Comparison of ENCODE assay signal across 1 cellular context in the genomic region with DNA sequence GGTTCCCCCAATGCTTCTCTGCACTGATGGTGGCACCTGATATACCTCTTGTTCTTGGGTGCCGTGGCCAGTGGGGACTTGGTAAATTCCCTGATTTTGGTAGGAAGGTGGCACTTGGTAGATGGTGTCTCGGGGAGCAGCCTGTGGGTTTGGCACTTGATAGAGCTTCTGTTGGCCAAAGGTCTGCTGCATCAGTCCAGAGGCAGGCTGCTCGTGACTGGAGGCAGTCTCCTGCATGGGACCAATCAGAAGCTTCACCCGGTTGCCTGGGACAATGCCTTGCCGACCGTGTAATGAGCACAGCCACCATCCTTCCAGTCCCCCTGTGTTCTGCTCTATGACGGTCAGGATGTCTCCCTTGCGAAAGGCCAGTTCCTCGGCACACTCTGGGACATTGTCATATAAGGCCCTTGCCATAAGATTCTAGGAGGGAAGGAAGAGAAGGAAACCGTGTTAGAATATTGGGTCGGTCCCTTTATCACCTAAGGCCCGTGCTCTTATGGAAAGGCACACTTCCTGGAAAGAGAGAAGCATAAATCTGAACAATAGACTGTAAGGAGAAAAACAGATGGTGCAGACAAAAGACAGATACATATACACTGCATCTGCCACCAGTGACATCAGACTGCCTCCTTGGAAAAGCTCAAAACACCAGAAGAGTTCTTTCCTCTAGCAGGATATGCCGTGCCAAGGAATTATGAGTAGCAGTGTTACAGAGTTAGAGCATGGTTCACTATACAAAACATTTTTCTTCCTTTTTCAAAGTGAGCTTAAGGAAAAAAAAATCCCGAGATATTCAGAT.
A peak's percentile ranks its signal among the peaks of the same experiment; 100 is the strongest.
TF ChIP-seq lines count a peak whose summit lies in the region.

No MANE protein-coding gene starts in this region.

TF ChIP-seq in HepG2, 621 proteins besides CTCF, POLR2A, EP300 and RAD21 (continued from another document and continues in another):
- TF ChIP-seq, protein P1, sequence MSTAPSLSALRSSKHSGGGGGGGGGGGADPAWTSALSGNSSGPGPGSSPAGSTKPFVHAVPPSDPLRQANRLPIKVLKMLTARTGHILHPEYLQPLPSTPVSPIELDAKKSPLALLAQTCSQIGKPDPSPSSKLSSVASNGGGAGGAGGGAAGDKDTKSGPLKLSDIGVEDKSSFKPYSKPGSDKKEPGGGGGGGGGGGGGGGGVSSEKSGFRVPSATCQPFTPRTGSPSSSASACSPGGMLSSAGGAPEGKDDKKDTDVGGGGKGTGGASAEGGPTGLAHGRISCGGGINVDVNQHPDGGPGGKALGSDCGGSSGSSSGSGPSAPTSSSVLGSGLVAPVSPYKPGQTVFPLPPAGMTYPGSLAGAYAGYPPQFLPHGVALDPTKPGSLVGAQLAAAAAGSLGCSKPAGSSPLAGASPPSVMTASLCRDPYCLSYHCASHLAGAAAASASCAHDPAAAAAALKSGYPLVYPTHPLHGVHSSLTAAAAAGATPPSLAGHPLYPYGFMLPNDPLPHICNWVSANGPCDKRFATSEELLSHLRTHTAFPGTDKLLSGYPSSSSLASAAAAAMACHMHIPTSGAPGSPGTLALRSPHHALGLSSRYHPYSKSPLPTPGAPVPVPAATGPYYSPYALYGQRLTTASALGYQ (CRISPR knock-in tag; IDR thresholded peaks at IDR 0.05) = no peak
- TF ChIP-seq ZBTB38 (CRISPR knock-in tag; IDR thresholded peaks at IDR 0.05) (0 out of 2 replicates have a peak, but pooled peaks have one; percentile 30), IRX3 (CRISPR knock-in tag; IDR thresholded peaks at IDR 0.05; ENCODE audit: borderline replicate concordance, low read depth) (no peak), MTF2 (CRISPR knock-in tag; IDR thresholded peaks at IDR 0.05; ENCODE audit: borderline replicate concordance) (no peak), ZNF354B (CRISPR knock-in tag; IDR thresholded peaks at IDR 0.05) (no peak), CBX1 (IDR thresholded peaks at IDR 0.05; ENCODE audit: low read depth) (no peak), NR2F6 (IDR thresholded peaks at IDR 0.05) (no peak), NR2F6 (CRISPR knock-in tag; IDR thresholded peaks at IDR 0.05) (no peak), TOPORS (CRISPR knock-in tag; IDR thresholded peaks at IDR 0.05) (no peak), GATAD1 (CRISPR knock-in tag; IDR thresholded peaks at IDR 0.05) (no peak), ELF4 (CRISPR knock-in tag; IDR thresholded peaks at IDR 0.05; ENCODE audit: borderline replicate concordance) (no peak), ZEB1 (IDR thresholded peaks at IDR 0.05; ENCODE audit: insufficient replicate concordance, low read depth) (no peak), ASH2L (IDR thresholded peaks at IDR 0.05; ENCODE audit: insufficient read length, low read depth, low read length) (no peak), NRL (CRISPR knock-in tag; IDR thresholded peaks at IDR 0.05; ENCODE audit: borderline replicate concordance) (peak; percentile 59; the same call in 1 of the 2 replicates), ZNF20 (CRISPR knock-in tag; IDR thresholded peaks at IDR 0.05) (no peak), ZSCAN25 (CRISPR knock-in tag; IDR thresholded peaks at IDR 0.05) (0 out of 2 replicates have a peak, but pooled peaks have one; percentile 28), ZNF552 (CRISPR knock-in tag; IDR thresholded peaks at IDR 0.05; ENCODE audit: borderline replicate concordance) (no peak), ZNF841 (CRISPR knock-in tag; IDR thresholded peaks at IDR 0.05; ENCODE audit: borderline replicate concordance) (no peak), ZNF329 (CRISPR knock-in tag; IDR thresholded peaks at IDR 0.05; ENCODE audit: low read depth) (no peak), PPARG (CRISPR knock-in tag; conservative IDR thresholded peaks at IDR 0.05) (no peak), GATAD2A (CRISPR knock-in tag; IDR thresholded peaks at IDR 0.05) (no peak), ZNF484 (CRISPR knock-in tag; IDR thresholded peaks at IDR 0.05; ENCODE audit: borderline replicate concordance, low read depth) (no peak), PLRG1 (conservative IDR thresholded peaks at IDR 0.05) (no peak), CHD4 (IDR thresholded peaks at IDR 0.05; ENCODE audit: borderline replicate concordance, low read length) (no peak), MED13 (CRISPR knock-in tag; IDR thresholded peaks at IDR 0.05) (no peak), ZNF335 (CRISPR knock-in tag; IDR thresholded peaks at IDR 0.05) (no peak), ZNF776 (CRISPR knock-in tag; IDR thresholded peaks at IDR 0.05) (no peak), ZNF766 (CRISPR knock-in tag; IDR thresholded peaks at IDR 0.05; ENCODE audit: borderline replicate concordance) (no peak), ZNF260 (CRISPR knock-in tag; IDR thresholded peaks at IDR 0.05; ENCODE audit: borderline replicate concordance, low read depth) (no peak), RFX1 (IDR thresholded peaks at IDR 0.05) (no peak), CCDC6 (CRISPR knock-in tag; IDR thresholded peaks at IDR 0.05) (no peak), CBFB (CRISPR knock-in tag; IDR thresholded peaks at IDR 0.05) (no peak)
- TF ChIP-seq, protein P2, sequence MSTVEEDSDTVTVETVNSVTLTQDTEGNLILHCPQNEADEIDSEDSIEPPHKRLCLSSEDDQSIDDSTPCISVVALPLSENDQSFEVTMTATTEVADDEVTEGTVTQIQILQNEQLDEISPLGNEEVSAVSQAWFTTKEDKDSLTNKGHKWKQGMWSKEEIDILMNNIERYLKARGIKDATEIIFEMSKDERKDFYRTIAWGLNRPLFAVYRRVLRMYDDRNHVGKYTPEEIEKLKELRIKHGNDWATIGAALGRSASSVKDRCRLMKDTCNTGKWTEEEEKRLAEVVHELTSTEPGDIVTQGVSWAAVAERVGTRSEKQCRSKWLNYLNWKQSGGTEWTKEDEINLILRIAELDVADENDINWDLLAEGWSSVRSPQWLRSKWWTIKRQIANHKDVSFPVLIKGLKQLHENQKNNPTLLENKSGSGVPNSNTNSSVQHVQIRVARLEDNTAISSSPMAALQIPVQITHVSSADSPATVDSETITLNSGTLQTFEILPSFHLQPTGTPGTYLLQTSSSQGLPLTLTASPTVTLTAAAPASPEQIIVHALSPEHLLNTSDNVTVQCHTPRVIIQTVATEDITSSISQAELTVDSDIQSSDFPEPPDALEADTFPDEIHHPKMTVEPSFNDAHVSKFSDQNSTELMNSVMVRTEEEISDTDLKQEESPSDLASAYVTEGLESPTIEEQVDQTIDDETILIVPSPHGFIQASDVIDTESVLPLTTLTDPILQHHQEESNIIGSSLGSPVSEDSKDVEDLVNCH (CRISPR knock-in tag; IDR thresholded peaks at IDR 0.05) = 0 out of 2 replicates have a peak, but pooled peaks have one; percentile 24
- TF ChIP-seq, protein P3, sequence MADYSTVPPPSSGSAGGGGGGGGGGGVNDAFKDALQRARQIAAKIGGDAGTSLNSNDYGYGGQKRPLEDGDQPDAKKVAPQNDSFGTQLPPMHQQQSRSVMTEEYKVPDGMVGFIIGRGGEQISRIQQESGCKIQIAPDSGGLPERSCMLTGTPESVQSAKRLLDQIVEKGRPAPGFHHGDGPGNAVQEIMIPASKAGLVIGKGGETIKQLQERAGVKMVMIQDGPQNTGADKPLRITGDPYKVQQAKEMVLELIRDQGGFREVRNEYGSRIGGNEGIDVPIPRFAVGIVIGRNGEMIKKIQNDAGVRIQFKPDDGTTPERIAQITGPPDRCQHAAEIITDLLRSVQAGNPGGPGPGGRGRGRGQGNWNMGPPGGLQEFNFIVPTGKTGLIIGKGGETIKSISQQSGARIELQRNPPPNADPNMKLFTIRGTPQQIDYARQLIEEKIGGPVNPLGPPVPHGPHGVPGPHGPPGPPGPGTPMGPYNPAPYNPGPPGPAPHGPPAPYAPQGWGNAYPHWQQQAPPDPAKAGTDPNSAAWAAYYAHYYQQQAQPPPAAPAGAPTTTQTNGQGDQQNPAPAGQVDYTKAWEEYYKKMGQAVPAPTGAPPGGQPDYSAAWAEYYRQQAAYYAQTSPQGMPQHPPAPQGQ (CRISPR knock-in tag; IDR thresholded peaks at IDR 0.05; ENCODE audit: borderline replicate concordance) = no peak
- TF ChIP-seq, protein P4, sequence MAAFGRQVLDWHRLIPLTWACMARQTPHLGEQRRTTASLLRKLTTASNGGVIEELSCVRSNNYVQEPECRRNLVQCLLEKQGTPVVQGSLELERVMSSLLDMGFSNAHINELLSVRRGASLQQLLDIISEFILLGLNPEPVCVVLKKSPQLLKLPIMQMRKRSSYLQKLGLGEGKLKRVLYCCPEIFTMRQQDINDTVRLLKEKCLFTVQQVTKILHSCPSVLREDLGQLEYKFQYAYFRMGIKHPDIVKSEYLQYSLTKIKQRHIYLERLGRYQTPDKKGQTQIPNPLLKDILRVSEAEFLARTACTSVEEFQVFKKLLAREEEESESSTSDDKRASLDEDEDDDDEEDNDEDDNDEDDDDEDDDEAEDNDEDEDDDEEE (CRISPR knock-in tag; IDR thresholded peaks at IDR 0.05) = no peak
- TF ChIP-seq, protein P5, sequence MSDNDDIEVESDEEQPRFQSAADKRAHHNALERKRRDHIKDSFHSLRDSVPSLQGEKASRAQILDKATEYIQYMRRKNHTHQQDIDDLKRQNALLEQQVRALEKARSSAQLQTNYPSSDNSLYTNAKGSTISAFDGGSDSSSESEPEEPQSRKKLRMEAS (IDR thresholded peaks at IDR 0.05) = no peak
- TF ChIP-seq, protein P6, sequence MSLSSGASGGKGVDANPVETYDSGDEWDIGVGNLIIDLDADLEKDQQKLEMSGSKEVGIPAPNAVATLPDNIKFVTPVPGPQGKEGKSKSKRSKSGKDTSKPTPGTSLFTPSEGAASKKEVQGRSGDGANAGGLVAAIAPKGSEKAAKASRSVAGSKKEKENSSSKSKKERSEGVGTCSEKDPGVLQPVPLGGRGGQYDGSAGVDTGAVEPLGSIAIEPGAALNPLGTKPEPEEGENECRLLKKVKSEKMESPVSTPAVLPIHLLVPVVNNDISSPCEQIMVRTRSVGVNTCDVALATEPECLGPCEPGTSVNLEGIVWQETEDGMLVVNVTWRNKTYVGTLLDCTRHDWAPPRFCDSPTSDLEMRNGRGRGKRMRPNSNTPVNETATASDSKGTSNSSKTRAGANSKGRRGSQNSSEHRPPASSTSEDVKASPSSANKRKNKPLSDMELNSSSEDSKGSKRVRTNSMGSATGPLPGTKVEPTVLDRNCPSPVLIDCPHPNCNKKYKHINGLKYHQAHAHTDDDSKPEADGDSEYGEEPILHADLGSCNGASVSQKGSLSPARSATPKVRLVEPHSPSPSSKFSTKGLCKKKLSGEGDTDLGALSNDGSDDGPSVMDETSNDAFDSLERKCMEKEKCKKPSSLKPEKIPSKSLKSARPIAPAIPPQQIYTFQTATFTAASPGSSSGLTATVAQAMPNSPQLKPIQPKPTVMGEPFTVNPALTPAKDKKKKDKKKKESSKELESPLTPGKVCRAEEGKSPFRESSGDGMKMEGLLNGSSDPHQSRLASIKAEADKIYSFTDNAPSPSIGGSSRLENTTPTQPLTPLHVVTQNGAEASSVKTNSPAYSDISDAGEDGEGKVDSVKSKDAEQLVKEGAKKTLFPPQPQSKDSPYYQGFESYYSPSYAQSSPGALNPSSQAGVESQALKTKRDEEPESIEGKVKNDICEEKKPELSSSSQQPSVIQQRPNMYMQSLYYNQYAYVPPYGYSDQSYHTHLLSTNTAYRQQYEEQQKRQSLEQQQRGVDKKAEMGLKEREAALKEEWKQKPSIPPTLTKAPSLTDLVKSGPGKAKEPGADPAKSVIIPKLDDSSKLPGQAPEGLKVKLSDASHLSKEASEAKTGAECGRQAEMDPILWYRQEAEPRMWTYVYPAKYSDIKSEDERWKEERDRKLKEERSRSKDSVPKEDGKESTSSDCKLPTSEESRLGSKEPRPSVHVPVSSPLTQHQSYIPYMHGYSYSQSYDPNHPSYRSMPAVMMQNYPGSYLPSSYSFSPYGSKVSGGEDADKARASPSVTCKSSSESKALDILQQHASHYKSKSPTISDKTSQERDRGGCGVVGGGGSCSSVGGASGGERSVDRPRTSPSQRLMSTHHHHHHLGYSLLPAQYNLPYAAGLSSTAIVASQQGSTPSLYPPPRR (CRISPR knock-in tag; IDR thresholded peaks at IDR 0.05; ENCODE audit: borderline replicate concordance) = no peak
- TF ChIP-seq, protein P7, sequence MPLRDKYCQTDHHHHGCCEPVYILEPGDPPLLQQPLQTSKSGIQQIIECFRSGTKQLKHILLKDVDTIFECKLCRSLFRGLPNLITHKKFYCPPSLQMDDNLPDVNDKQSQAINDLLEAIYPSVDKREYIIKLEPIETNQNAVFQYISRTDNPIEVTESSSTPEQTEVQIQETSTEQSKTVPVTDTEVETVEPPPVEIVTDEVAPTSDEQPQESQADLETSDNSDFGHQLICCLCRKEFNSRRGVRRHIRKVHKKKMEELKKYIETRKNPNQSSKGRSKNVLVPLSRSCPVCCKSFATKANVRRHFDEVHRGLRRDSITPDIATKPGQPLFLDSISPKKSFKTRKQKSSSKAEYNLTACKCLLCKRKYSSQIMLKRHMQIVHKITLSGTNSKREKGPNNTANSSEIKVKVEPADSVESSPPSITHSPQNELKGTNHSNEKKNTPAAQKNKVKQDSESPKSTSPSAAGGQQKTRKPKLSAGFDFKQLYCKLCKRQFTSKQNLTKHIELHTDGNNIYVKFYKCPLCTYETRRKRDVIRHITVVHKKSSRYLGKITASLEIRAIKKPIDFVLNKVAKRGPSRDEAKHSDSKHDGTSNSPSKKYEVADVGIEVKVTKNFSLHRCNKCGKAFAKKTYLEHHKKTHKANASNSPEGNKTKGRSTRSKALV (CRISPR knock-in tag; IDR thresholded peaks at IDR 0.05) = peak; percentile 54; the same call in 1 of the 2 replicates
- TF ChIP-seq, protein P8, sequence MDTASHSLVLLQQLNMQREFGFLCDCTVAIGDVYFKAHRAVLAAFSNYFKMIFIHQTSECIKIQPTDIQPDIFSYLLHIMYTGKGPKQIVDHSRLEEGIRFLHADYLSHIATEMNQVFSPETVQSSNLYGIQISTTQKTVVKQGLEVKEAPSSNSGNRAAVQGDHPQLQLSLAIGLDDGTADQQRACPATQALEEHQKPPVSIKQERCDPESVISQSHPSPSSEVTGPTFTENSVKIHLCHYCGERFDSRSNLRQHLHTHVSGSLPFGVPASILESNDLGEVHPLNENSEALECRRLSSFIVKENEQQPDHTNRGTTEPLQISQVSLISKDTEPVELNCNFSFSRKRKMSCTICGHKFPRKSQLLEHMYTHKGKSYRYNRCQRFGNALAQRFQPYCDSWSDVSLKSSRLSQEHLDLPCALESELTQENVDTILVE (CRISPR knock-in tag; IDR thresholded peaks at IDR 0.05) = no peak
- TF ChIP-seq, protein P9, sequence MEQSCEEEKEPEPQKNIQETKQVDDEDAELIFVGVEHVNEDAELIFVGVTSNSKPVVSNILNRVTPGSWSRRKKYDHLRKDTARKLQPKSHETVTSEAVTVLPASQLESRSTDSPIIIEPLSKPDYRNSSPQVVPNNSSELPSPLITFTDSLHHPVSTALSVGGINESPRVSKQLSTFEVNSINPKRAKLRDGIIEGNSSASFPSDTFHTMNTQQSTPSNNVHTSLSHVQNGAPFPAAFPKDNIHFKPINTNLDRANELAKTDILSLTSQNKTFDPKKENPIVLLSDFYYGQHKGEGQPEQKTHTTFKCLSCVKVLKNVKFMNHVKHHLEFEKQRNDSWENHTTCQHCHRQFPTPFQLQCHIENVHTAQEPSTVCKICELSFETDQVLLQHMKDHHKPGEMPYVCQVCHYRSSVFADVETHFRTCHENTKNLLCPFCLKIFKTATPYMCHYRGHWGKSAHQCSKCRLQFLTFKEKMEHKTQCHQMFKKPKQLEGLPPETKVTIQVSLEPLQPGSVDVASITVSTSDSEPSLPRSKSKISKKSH (CRISPR knock-in tag; IDR thresholded peaks at IDR 0.05; ENCODE audit: borderline replicate concordance) = no peak
- TF ChIP-seq, protein P10, sequence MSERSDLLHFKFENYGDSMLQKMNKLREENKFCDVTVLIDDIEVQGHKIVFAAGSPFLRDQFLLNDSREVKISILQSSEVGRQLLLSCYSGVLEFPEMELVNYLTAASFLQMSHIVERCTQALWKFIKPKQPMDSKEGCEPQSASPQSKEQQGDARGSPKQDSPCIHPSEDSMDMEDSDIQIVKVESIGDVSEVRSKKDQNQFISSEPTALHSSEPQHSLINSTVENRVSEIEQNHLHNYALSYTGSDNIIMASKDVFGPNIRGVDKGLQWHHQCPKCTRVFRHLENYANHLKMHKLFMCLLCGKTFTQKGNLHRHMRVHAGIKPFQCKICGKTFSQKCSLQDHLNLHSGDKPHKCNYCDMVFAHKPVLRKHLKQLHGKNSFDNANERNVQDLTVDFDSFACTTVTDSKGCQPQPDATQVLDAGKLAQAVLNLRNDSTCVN (CRISPR knock-in tag; IDR thresholded peaks at IDR 0.05; ENCODE audit: borderline replicate concordance) = no peak
